26 cellular contexts compared by ENCODE assay signal in the genomic region with DNA sequence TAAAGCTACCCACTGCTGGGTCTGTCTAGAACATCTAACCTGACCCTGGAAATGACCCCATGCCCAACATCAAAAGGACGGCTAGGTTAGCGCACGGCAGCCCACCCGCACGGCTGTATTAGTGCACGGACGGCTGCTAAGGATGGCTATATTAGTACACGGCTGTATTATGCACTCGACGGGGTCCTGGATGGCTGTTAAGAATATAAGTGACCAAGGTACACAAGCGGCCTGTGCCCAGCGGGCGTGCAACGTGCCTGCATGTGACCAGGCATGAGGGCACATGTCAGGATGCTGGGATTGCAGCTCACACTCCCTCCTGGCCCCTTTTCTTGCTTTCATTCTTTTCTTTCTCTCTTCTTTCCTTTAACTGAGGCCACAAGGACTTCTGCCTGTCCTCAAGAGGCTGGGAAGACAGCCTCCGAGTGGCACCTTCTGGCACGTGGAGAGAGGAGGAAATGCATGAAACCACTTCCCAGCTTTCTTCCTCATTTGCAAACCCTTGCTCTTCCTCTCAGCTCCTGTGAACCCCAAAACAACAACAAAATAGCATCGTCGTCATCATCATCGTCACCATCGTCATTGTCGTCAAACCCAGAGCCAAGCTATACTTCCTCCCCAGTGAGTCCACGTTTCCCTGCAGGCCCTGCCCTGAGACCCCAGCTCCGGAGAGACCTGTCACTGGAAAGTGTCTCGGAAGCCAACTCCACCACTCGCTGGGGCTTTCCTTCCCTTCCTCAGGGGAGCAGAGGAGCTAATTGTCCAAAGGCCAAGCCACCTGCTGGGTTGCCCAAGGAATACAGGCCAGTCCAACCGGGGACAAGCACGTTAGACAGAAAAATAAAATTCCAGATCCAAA.
DNase-seq lines count a peak whose midpoint lies in the region; ATAC-seq, FAIRE-seq and TF ChIP-seq lines count a peak whose summit lies in the region.
"Had no signal": no experiment of that assay in that cellular context is flagged by ENCODE, and none has a peak within 500 bp of the region (broad histone marks: within the 10 kb centered on the region; RNA-seq: fewer than 3 reads in every experiment).

No MANE protein-coding gene starts in this region.

- H3K27ac ChIP-seq in BLaER1 treated with 17β-estradiol and CSF1 and Interleukin-3, amounts not matched to agents 10 nM and 100 nM, result peak overlapping the region in 1 of 11 experiments; percentile 5; a peak in 2 of 22 replicates
- no peak overlapping the region for H3K27ac ChIP-seq in GM23338 (ENCODE audit: low read depth)
- H3K27ac ChIP-seq in tibial nerve, result no peak overlapping the region
- H3K27ac ChIP-seq: right lobe of liver had no signal

- no peak for ATAC-seq in GM23338
- ATAC-seq: activated CD8-positive, alpha-beta T cell treated with anti-CD3 and anti-CD28 coated beads, Interleukin-2, amount 10 ng/mL, durations not matched to agents 7 days and 5 days; activated naive CD4-positive, alpha-beta T cell treated with anti-CD3 and anti-CD28 coated beads, Interleukin-2, amount 50 U/mL, for 72 hours had no signal

- FAIRE-seq in bronchial epithelial cell (lab: Jason Lieb, UNC), result peak; percentile 85
- FAIRE-seq: G401.6 had no signal

- H3K27ac Mint-ChIP-seq in GM23338 (no peak overlapping the region), neural crest cell (ENCODE audit: unreplicated experiment) (peak overlapping the region; percentile 1)
- H3K27ac Mint-ChIP-seq: activated naive CD4-positive, alpha-beta T cell treated with anti-CD3 and anti-CD28 coated beads, Interleukin-2, amount 50 U/mL, for 72 hours had no signal

- no peaks in the 10 kb centered on the region for H3K9me3 Mint-ChIP-seq in GM23338
- H3K9me3 Mint-ChIP-seq in neural crest cell, result no peaks in the 10 kb centered on the region
- H3K9me3 Mint-ChIP-seq: activated naive CD4-positive, alpha-beta T cell treated with anti-CD3 and anti-CD28 coated beads, Interleukin-2, amount 50 U/mL, for 72 hours had no signal

- peak overlapping the region; percentile 75 to 91 (median 86) for H3K4me2 ChIP-seq in BLaER1 treated with 17β-estradiol and CSF1 and Interleukin-3, amounts not matched to agents 10 nM and 100 nM
- no peak overlapping the region for H3K4me2 ChIP-seq in GM23338

- peaks cover 5% of the 10 kb centered on the region; the same call in 1 of the 2 replicates for H3F3A ChIP-seq in GM23338 (replicated peaks; ENCODE audit: low read depth)

- DNase-seq in GM23338 (ENCODE audit: low spot score), result peak; percentile 1
- no peak for DNase-seq in bronchial epithelial cell (ENCODE audit: low read depth)
- no peak for DNase-seq in neural crest cell (ENCODE audit: low read depth, low spot score)
- DNase-seq in DMS53 treated with DMSO at 0.1 percent for 48 hours (lab: John Stamatoyannopoulos, UW; ENCODE audit: unreplicated experiment), result no peak
- DNase-seq in tibial nerve (ENCODE audit: low spot score in 2 of 2), result no peak
- DNase-seq in AG08396 (ENCODE audit: low spot score), result no peak
- DNase-seq in HK-2 (ENCODE audit: unreplicated experiment), result no peak
- DNase-seq: activated CD8-positive, alpha-beta T cell treated with anti-CD3 and anti-CD28 coated beads, Interleukin-2, amount 10 ng/mL, durations not matched to agents 7 days and 5 days; amygdala; C1 segment of cervical spinal cord; COR-L47; DMS53; effector CD4-positive, alpha-beta T cell; hypothalamus; mammary epithelial cell; NCI-H1105 treated with DMSO at 0.1 percent for 48 hours; NCI-H2029; NCI-H524; NK-92 treated with Interleukin-12 subunit alpha and Interleukin-12 subunit beta, amount 100 ng/mL, for 24 hours; right lobe of liver; stimulated activated CD4-positive, alpha-beta T cell treated with anti-CD3 and anti-CD28 coated beads, Interleukin-4, amount 100 ng/mL, for 1 hour; stomach; T-helper 2 cell had no signal

- no peak overlapping the region for H3K4me3 Mint-ChIP-seq in GM23338
- no peak overlapping the region for H3K4me3 Mint-ChIP-seq in neural crest cell
- H3K4me3 Mint-ChIP-seq: activated CD8-positive, alpha-beta T cell treated with anti-CD3 and anti-CD28 coated beads, Interleukin-2, amount 10 ng/mL, durations not matched to agents 7 days and 5 days had no signal

- H3K4me1 Mint-ChIP-seq in GM23338 (peaks cover 11% of the 10 kb centered on the region), neural crest cell (peaks cover 4% of the 10 kb centered on the region)

- peaks cover 40 to 75% (median 71%) of the 10 kb centered on the region in 10 experiments for H3K4me1 ChIP-seq in BLaER1 treated with 17β-estradiol and CSF1 and Interleukin-3, amounts not matched to agents 10 nM and 100 nM
- H3K4me1 ChIP-seq in GM23338 (ENCODE audit: insufficient read depth) (no peaks in the 10 kb centered on the region), tibial nerve (peaks cover 0 to 10% (median 4%) of the 10 kb centered on the region in 4 donors)
- H3K4me1 ChIP-seq: right lobe of liver had no signal

- no peaks in the 10 kb centered on the region for H4K20me1 ChIP-seq in BLaER1 treated with 17β-estradiol and CSF1 and Interleukin-3, amounts not matched to agents 10 nM and 100 nM
- no peaks in the 10 kb centered on the region for H4K20me1 ChIP-seq in GM23338 (replicated peaks; ENCODE audit: insufficient read depth)

- H3K4me3 ChIP-seq in BLaER1 treated with 17β-estradiol and CSF1 and Interleukin-3, amounts not matched to agents 10 nM and 100 nM, result no peak overlapping the region
- H3K4me3 ChIP-seq in GM23338, result no peak overlapping the region
- no peak overlapping the region for H3K4me3 ChIP-seq in bronchial epithelial cell (ENCODE audit: low read depth, low read length)
- H3K4me3 ChIP-seq in tibial nerve, result no peak overlapping the region
- H3K4me3 ChIP-seq: right lobe of liver, stomach had no signal

- H3K79me2 ChIP-seq in GM23338 (replicated peaks; ENCODE audit: insufficient read depth), result no peaks in the 10 kb centered on the region

- H3K9ac ChIP-seq in BLaER1 treated with 17β-estradiol and CSF1 and Interleukin-3, amounts not matched to agents 10 nM and 100 nM, result peak overlapping the region in 1 of 11 experiments; percentile 63; a peak in 1 of 22 replicates

- H3K27me3 ChIP-seq in BLaER1 treated with 17β-estradiol and CSF1 and Interleukin-3, amounts not matched to agents 10 nM and 100 nM, result no peaks in the 10 kb centered on the region
- no peaks in the 10 kb centered on the region for H3K27me3 ChIP-seq in GM23338 (ENCODE audit: insufficient read depth)
- H3K27me3 ChIP-seq in bronchial epithelial cell (ENCODE audit: control insufficient read depth, insufficient read depth, low read length), result no peaks in the 10 kb centered on the region
- no peaks in the 10 kb centered on the region for H3K27me3 ChIP-seq in tibial nerve
- H3K27me3 ChIP-seq: right lobe of liver, stomach had no signal

- no peak for TF ChIP-seq POLR2A in tibial nerve (IDR thresholded peaks at IDR 0.05)

- 0 out of 22 replicates have a peak, but pooled peaks cover 0 to 6% (median 0%) of the 10 kb centered on the region in 11 experiments for H3K9me3 ChIP-seq in BLaER1 treated with 17β-estradiol and CSF1 and Interleukin-3, amounts not matched to agents 10 nM and 100 nM (replicated peaks in 1 of 11)
- no peaks in the 10 kb centered on the region for H3K9me3 ChIP-seq in tibial nerve
- H3K9me3 ChIP-seq: right lobe of liver, stomach had no signal

- H3K9me2 ChIP-seq in GM23338 (ENCODE audit: insufficient read depth), result no peaks in the 10 kb centered on the region

- H2AFZ ChIP-seq in GM23338, result no peak overlapping the region

- peaks cover 4% of the 10 kb centered on the region for H3K27me3 Mint-ChIP-seq in GM23338 (ENCODE audit: insufficient read depth, low read depth, poor library complexity)
- H3K27me3 Mint-ChIP-seq in neural crest cell (ENCODE audit: low read depth), result no peaks in the 10 kb centered on the region

- no peaks in the 10 kb centered on the region for H3K36me3 Mint-ChIP-seq in GM23338 (ENCODE audit: low read depth)
- H3K36me3 Mint-ChIP-seq in neural crest cell (ENCODE audit: low read depth), result no peaks in the 10 kb centered on the region
- H3K36me3 Mint-ChIP-seq: activated naive CD4-positive, alpha-beta T cell treated with anti-CD3 and anti-CD28 coated beads, Interleukin-2, amount 50 U/mL, for 72 hours had no signal

- WGBS in tibial nerve, 2 donors, result 83 to 89% methylated on average over 27 of the region's 27 CpGs

- no peak for TF ChIP-seq EP300 in tibial nerve (IDR thresholded peaks at IDR 0.05)

- TF ChIP-seq CTCF in GM23338 (conservative IDR thresholded peaks at IDR 0.05; ENCODE audit: low read depth in 2 of 2), result no peak
- no peak for TF ChIP-seq CTCF in bronchial epithelial cell (IDR thresholded peaks at IDR 0.05; ENCODE audit: insufficient read depth, low read length, severe bottlenecking)
- no peak for TF ChIP-seq CTCF in neural crest cell (conservative IDR thresholded peaks at IDR 0.05)
- no peak for TF ChIP-seq CTCF in tibial nerve (IDR thresholded peaks at IDR 0.05)

- H3K36me3 ChIP-seq in BLaER1 treated with 17β-estradiol and CSF1 and Interleukin-3, amounts not matched to agents 10 nM and 100 nM, result no peaks in the 10 kb centered on the region
- H3K36me3 ChIP-seq in GM23338 (ENCODE audit: insufficient read depth) (no peaks in the 10 kb centered on the region), bronchial epithelial cell (ENCODE audit: control insufficient read depth, insufficient read depth, low read length) (no peaks in the 10 kb centered on the region), tibial nerve (no peaks in the 10 kb centered on the region)
- H3K36me3 ChIP-seq: right lobe of liver, stomach had no signal

TF ChIP-seq in GM23338, 12 proteins besides CTCF, POLR2A, EP300 and RAD21 (continues in another document):
- TF ChIP-seq POLR2AphosphoS5 (IDR thresholded peaks at IDR 0.05; ENCODE audit: low read depth) (no peak), NANOG (IDR thresholded peaks at IDR 0.05; ENCODE audit: borderline replicate concordance) (no peak), STAT1 (IDR thresholded peaks at IDR 0.05; ENCODE audit: unreplicated experiment) (no peak), ZNF114 (CRISPR knock-in tag; IDR thresholded peaks at IDR 0.05) (no peak)
